ENCODE assay signal across 25 cellular contexts in genomic region chr19:55350620-55351315, GRCh38. TPM values are rescaled to one million over a fixed set of nuclear protein-coding genes. Genes with fewer than 3 reads are reported as not detected.
"Had no signal": no experiment of that assay in that cellular context is flagged by ENCODE, and none has a peak within 500 bp of the region (broad histone marks: within the 10 kb centered on the region; RNA-seq: fewer than 3 reads in every experiment).

No MANE protein-coding gene starts in this region.

- H3K4me2 ChIP-seq: smooth muscle cell had no signal

- H3K36me3 Mint-ChIP-seq: natural killer cell treated with Interleukin-12 subunit alpha and Interleukin-12 subunit beta and Interleukin-15 and Interleukin-18, amount 100 ng/mL, for 72 hours; WTC11 had no signal

- H3K4me3 Mint-ChIP-seq: activated naive CD4-positive, alpha-beta T cell treated with anti-CD3 and anti-CD28 coated beads, Interleukin-2, amount 10 ng/mL, durations not matched to agents 7 days and 5 days; natural killer cell treated with Interleukin-12 subunit alpha and Interleukin-12 subunit beta and Interleukin-15 and Interleukin-18, amount 100 ng/mL, for 72 hours; WTC11 had no signal

- H3K9me3 ChIP-seq: adrenal gland, esophagus squamous epithelium, ovary, right lobe of liver, tibial nerve, vagina had no signal

- ATAC-seq: natural killer cell treated with Interleukin-12 subunit alpha and Interleukin-12 subunit beta and Interleukin-15 and Interleukin-18, amount 100 ng/mL, for 72 hours; right lobe of liver; T-helper 17 cell; WTC11 had no signal

- H3K4me3 ChIP-seq: adrenal gland, esophagus squamous epithelium, ovary, right lobe of liver, smooth muscle cell, tibial nerve, vagina had no signal

- H3K9me3 Mint-ChIP-seq: activated naive CD4-positive, alpha-beta T cell treated with anti-CD3 and anti-CD28 coated beads, Interleukin-2, amount 10 ng/mL, durations not matched to agents 7 days and 5 days; activated T-helper 2 cell treated with anti-CD3 and anti-CD28 coated beads, Interferon-gamma antibody, Interleukin-2, Interleukin-4, amounts not matched to agents 10 μg/mL and 5 μg/mL and 100 μg/mL, durations not matched to agents 14 hours and 24 hours and 36 hours; natural killer cell treated with Interleukin-12 subunit alpha and Interleukin-12 subunit beta and Interleukin-15 and Interleukin-18, amount 100 ng/mL, for 72 hours; WTC11 had no signal

- H3K27ac ChIP-seq: adrenal gland, esophagus squamous epithelium, ovary, right lobe of liver, tibial nerve, vagina had no signal

- H3K27ac Mint-ChIP-seq: activated T-helper 2 cell treated with anti-CD3 and anti-CD28 coated beads, Interferon-gamma antibody, Interleukin-2, Interleukin-4, amounts not matched to agents 10 μg/mL and 5 μg/mL and 100 μg/mL, durations not matched to agents 14 hours and 24 hours and 36 hours; WTC11 had no signal

- H3K36me3 ChIP-seq: adrenal gland, ovary, right lobe of liver had no signal

- DNase-seq: activated CD4-positive, alpha-beta T cell treated with anti-CD3 and anti-CD28 coated beads for 48 hours; activated naive CD4-positive, alpha-beta T cell treated with anti-CD3 and anti-CD28 coated beads, Interleukin-2, amount 10 ng/mL, durations not matched to agents 7 days and 5 days; adrenal gland; caudate nucleus; esophagus squamous epithelium; hippocampal formation; mesenchymal stem cell; ovary; stimulated activated CD4-positive, alpha-beta T cell treated with anti-CD3 and anti-CD28 coated beads, Interleukin-4, amount 100 ng/mL, for 4 hours; stimulated activated CD8-positive, alpha-beta memory T cell treated with anti-CD3 and anti-CD28 coated beads, Interleukin-4, amount 100 ng/mL, for 48 hours; stimulated activated naive CD4-positive, alpha-beta T cell treated with Interleukin-2 at 50 U/mL for 16 hours; substantia nigra; T-helper 17 cell had no signal

- H3K27me3 ChIP-seq: ovary had no signal

RNA-seq across cellular contexts. Expression of gene COX6B2, which starts 3.8 kb away (rescaled TPM):
- total RNA-seq: activated CD8-positive, alpha-beta memory T cell treated with anti-CD3 and anti-CD28 coated beads for 36 hours; liver; natural killer cell treated with Interleukin-12 subunit alpha and Interleukin-12 subunit beta and Interleukin-15 and Interleukin-18, amount 100 ng/mL, for 72 hours; pulmonary artery endothelial cell; right lobe of liver; tibial nerve had no signal
- polyA plus RNA-seq: adrenal gland, liver had no signal

RNA-seq across cellular contexts. Expression of gene GARIN5B, which starts 12.3 kb away (rescaled TPM):
- total RNA-seq: activated CD8-positive, alpha-beta memory T cell treated with anti-CD3 and anti-CD28 coated beads for 36 hours; activated T-helper 2 cell treated with anti-CD3 and anti-CD28 coated beads, Interferon-gamma antibody, Interleukin-2, Interleukin-4, amounts not matched to agents 10 μg/mL and 5 μg/mL and 100 μg/mL, durations not matched to agents 14 hours and 24 hours and 36 hours; adrenal gland; esophagus squamous epithelium; fibroblast of villous mesenchyme; kidney epithelial cell; liver; natural killer cell treated with Interleukin-12 subunit alpha and Interleukin-12 subunit beta and Interleukin-15 and Interleukin-18, amount 100 ng/mL, for 72 hours; ovary; pulmonary artery endothelial cell; right lobe of liver; smooth muscle cell; tibial nerve; vagina; WTC11 had no signal
- polyA plus RNA-seq: adrenal gland, liver, ovary had no signal

RNA-seq across cellular contexts. Expression of gene IL11, which starts 19.5 kb away (rescaled TPM):
- total RNA-seq: esophagus squamous epithelium, liver, right lobe of liver, vagina had no signal
- polyA plus RNA-seq: liver had no signal

RNA-seq across cellular contexts. Expression of gene TMEM150B, which starts 25.6 kb away (rescaled TPM):
- total RNA-seq: fibroblast of villous mesenchyme, kidney epithelial cell, pulmonary artery endothelial cell, smooth muscle cell, vagina had no signal
- polyA plus RNA-seq: smooth muscle cell had no signal
